Comparison of ENCODE assay signal across 11 cellular contexts in genomic region chrX:21382715-21383114, GRCh38. TPM values are rescaled to one million over a fixed set of nuclear protein-coding genes. Genes with fewer than 3 reads are reported as not detected.
DNase-seq lines count a peak whose midpoint lies in the region; TF ChIP-seq lines count a peak whose summit lies in the region.
"Had no signal": no experiment of that assay in that cellular context is flagged by ENCODE, and none has a peak within 500 bp of the region (broad histone marks: within the 10 kb centered on the region; RNA-seq: fewer than 3 reads in every experiment).

No MANE protein-coding gene starts in this region.

- TF ChIP-seq CTCF in BE2C (IDR thresholded peaks at IDR 0.05; ENCODE audit: low read depth, low read length) (peak; percentile 29), GM12874 (IDR thresholded peaks at IDR 0.05; ENCODE audit: insufficient read depth, low read depth, low read length) (peak; percentile 15; the same call in 1 of the 2 replicates)

- H3K27ac ChIP-seq in effector memory CD4-positive, alpha-beta T cell (ENCODE audit: insufficient read depth, low read length, poor library complexity, severe bottlenecking) = no peak overlapping the region

- no peaks in the 10 kb centered on the region for H3K9me3 ChIP-seq in BE2C
- H3K9me3 ChIP-seq in effector memory CD4-positive, alpha-beta T cell (ENCODE audit: control insufficient read depth, low read length) = no peaks in the 10 kb centered on the region

- no peak for DNase-seq in BE2C
- peak; percentile 14 for DNase-seq in NCI-H446 treated with DMSO at 0.1 percent for 48 hours (lab: John Stamatoyannopoulos, UW)
- peak; percentile 2 for DNase-seq in germinal center (ENCODE audit: low spot score)
- DNase-seq in cerebellum (ENCODE audit: low spot score) = no peak
- DNase-seq in GOT3 (lab: John Stamatoyannopoulos, UW) = no peak
- no peak for DNase-seq in mucosa of gallbladder (ENCODE audit: low spot score)
- no peak for DNase-seq in effector memory CD4-positive, alpha-beta T cell
- DNase-seq: activated naive CD8-positive, alpha-beta T cell treated with anti-CD3 and anti-CD28 coated beads for 36 hours; NCI-H2081; stimulated activated CD4-positive, alpha-beta T cell treated with anti-CD3 and anti-CD28 coated beads, Interleukin-2, amount 100 ng/mL, for 48 hours had no signal

- no peaks in the 10 kb centered on the region for H3K4me1 ChIP-seq in BE2C
- H3K4me1 ChIP-seq in effector memory CD4-positive, alpha-beta T cell (ENCODE audit: control insufficient read depth, insufficient read depth, low read length, poor library complexity, severe bottlenecking) = no peaks in the 10 kb centered on the region

- H3K36me3 ChIP-seq in BE2C = no peaks in the 10 kb centered on the region
- no peaks in the 10 kb centered on the region for H3K36me3 ChIP-seq in effector memory CD4-positive, alpha-beta T cell (ENCODE audit: control insufficient read depth, insufficient read depth, low read length)

- no peak overlapping the region for H3K4me3 ChIP-seq in BE2C (ENCODE audit: low read depth, low read length)
- H3K4me3 ChIP-seq in effector memory CD4-positive, alpha-beta T cell (ENCODE audit: insufficient read depth, low read depth, low read length, poor library complexity, severe bottlenecking) = no peak overlapping the region

- no peaks in the 10 kb centered on the region for H3K27me3 ChIP-seq in BE2C
- H3K27me3 ChIP-seq in effector memory CD4-positive, alpha-beta T cell (replicated peaks; ENCODE audit: control insufficient read depth, insufficient read depth, low read length, poor library complexity, severe bottlenecking) = no peaks in the 10 kb centered on the region

RNA-seq across cellular contexts. Expression of gene CNKSR2, which starts 8.5 kb away (rescaled TPM):
- polyA plus RNA-seq in BE2C (2012; ENCODE audit: insufficient read depth, insufficient read length, low read depth) = 9.1 TPM
- total RNA-seq in cerebellum (168 TPM), mucosa of gallbladder (0.86 TPM)

Comparison
In these comparisons a context has a peak if more than half of its experiments do, and no peak if none do; other contexts are left out.
1. DNase-seq: peak in NCI-H446 treated with DMSO at 0.1 percent for 48 hours (single experiment) and germinal center (single experiment); none in BE2C (single experiment), cerebellum (single experiment), GOT3 (single experiment), mucosa of gallbladder (single experiment) and effector memory CD4-positive, alpha-beta T cell (0 of 3).
2. RNA of gene CNKSR2, which starts 8.5 kb away (total RNA-seq): 168 TPM in cerebellum (single experiment); 0.86 TPM in mucosa of gallbladder (single experiment); every median in the first group is over 10 times any median in the second.